ENCODE assay signal across 15 cellular contexts in the genomic region with DNA sequence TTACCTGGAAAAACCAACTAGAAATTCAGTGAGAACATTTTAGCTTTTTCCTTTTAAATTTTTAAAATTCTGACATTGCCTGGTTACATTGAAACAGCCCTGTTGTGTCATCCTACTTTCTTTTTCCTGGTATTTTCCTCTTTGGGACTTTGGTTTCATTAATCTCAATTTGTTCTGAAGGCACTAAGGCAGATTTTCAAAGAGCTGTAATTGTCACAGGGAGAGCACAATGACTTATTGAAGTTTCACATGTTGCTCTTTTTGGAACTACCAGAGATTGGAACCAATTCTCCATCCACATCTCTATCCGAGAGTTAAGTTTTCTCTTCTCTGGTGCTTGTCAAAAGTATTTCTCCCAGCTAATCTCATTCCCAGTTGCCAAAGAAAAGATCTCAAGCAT.
"Had no signal": no experiment of that assay in that cellular context is flagged by ENCODE, and none has a peak within 500 bp of the region (broad histone marks: within the 10 kb centered on the region; RNA-seq: fewer than 3 reads in every experiment).

No MANE protein-coding gene starts in this region.

- H3K27ac ChIP-seq: body of pancreas, colonic mucosa, suprapubic skin had no signal

- H3K36me3 ChIP-seq: colonic mucosa, suprapubic skin had no signal

- H3K9me3 Mint-ChIP-seq: activated T-cell treated with anti-CD3 and anti-CD28 coated beads, Interleukin-2, amount 50 U/mL, for 72 hours had no signal

- H3K4me3 Mint-ChIP-seq: activated CD4-positive, alpha-beta T cell treated with anti-CD3 and anti-CD28 coated beads, Interleukin-2, amount 10 ng/mL, durations not matched to agents 24 days and 14 days; activated naive CD8-positive, alpha-beta T cell; activated T-cell treated with anti-CD3 and anti-CD28 coated beads, Interleukin-2, amount 50 U/mL, for 72 hours had no signal

- H3K27ac Mint-ChIP-seq: activated CD4-positive, alpha-beta T cell treated with anti-CD3 and anti-CD28 coated beads, Interleukin-2, amount 10 ng/mL, durations not matched to agents 24 days and 14 days; activated naive CD8-positive, alpha-beta T cell had no signal

- H3K36me3 Mint-ChIP-seq: activated naive CD8-positive, alpha-beta T cell had no signal

- ATAC-seq: activated T-cell treated with anti-CD3 and anti-CD28 coated beads, Interleukin-2, amount 50 U/mL, for 72 hours; body of pancreas had no signal

- H3K4me1 ChIP-seq: colonic mucosa, suprapubic skin had no signal

- H3K4me3 ChIP-seq: body of pancreas, colonic mucosa, suprapubic skin had no signal

- DNase-seq: activated CD4-positive, alpha-beta T cell treated with anti-CD3 and anti-CD28 coated beads, Interleukin-2, amount 10 ng/mL, durations not matched to agents 24 days and 14 days; activated CD4-positive, CD25-positive, alpha-beta regulatory T cell; activated CD8-positive, alpha-beta memory T cell treated with anti-CD3 and anti-CD28 coated beads, Interleukin-2, amount 50 U/mL, for 48 hours; activated gamma-delta T cell; activated T-cell treated with anti-CD3 and anti-CD28 coated beads, Interleukin-2, amount 50 U/mL, for 72 hours; amniotic stem cell; body of pancreas; central memory CD4-positive, alpha-beta T cell; effector CD4-positive, alpha-beta T cell; kidney glomerular epithelial cell; stimulated activated CD4-positive, alpha-beta T cell treated with anti-CD3 and anti-CD28 coated beads, Interleukin-4, amount 100 ng/mL, for 24 hours; stimulated activated naive CD4-positive, alpha-beta T cell treated with Interleukin-2 at 50 U/mL for 16 hours had no signal

- H3K9me3 ChIP-seq: body of pancreas, colonic mucosa, suprapubic skin had no signal

- H3K27me3 Mint-ChIP-seq: activated CD4-positive, alpha-beta T cell treated with anti-CD3 and anti-CD28 coated beads, Interleukin-2, amount 10 ng/mL, durations not matched to agents 24 days and 14 days; activated naive CD8-positive, alpha-beta T cell had no signal

- H3K27me3 ChIP-seq: body of pancreas, colonic mucosa, suprapubic skin had no signal
